1 cellular context compared by ENCODE assay signal in genomic region chr1:28668956-28669719, GRCh38.
TF ChIP-seq lines count a peak whose summit lies in the region.

No MANE protein-coding gene starts in this region.

TF ChIP-seq in K562, 482 proteins besides CTCF, POLR2A, EP300 and RAD21 (continued from another document and continues in another):
- no peak for TF ChIP-seq ZNF133 (CRISPR knock-in tag; IDR thresholded peaks at IDR 0.05)
- TF ChIP-seq ZNF316 (IDR thresholded peaks at IDR 0.05), result no peak
- TF ChIP-seq USF2 (CRISPR knock-in tag; IDR thresholded peaks at IDR 0.05), result no peak
- TF ChIP-seq E2F4 (CRISPR knock-in tag; IDR thresholded peaks at IDR 0.05; ENCODE audit: low read depth), result no peak
- no peak for TF ChIP-seq GTF2E2 (tag; IDR thresholded peaks at IDR 0.05)
- TF ChIP-seq ZNF766 (CRISPR knock-in tag; conservative IDR thresholded peaks at IDR 0.05), result no peak
- TF ChIP-seq IFI16 (CRISPR knock-in tag; IDR thresholded peaks at IDR 0.05), result no peak
- 0 out of 2 replicates have a peak, but pooled peaks have one; percentile 50 for TF ChIP-seq REST (CRISPR knock-in tag; IDR thresholded peaks at IDR 0.05; ENCODE audit: low read depth)
- TF ChIP-seq FOS (IDR thresholded peaks at IDR 0.05; ENCODE audit: extremely low read depth, insufficient read length), result no peak
- TF ChIP-seq ZBED1 (IDR thresholded peaks at IDR 0.05), result no peak
- no peak for TF ChIP-seq ADNP (tag; IDR thresholded peaks at IDR 0.05)
- no peak for TF ChIP-seq HLTF (IDR thresholded peaks at IDR 0.05)
- TF ChIP-seq ZNF780A (CRISPR knock-in tag; IDR thresholded peaks at IDR 0.05), result no peak
- TF ChIP-seq PHB (CRISPR knock-in tag; IDR thresholded peaks at IDR 0.05), result no peak
- TF ChIP-seq PPARD (CRISPR knock-in tag; IDR thresholded peaks at IDR 0.05), result no peak
- no peak for TF ChIP-seq STAT5A (IDR thresholded peaks at IDR 0.05; ENCODE audit: borderline replicate concordance, low read length)
- peak; percentile 3; the same call in 1 of the 2 replicates for TF ChIP-seq KLF6 (CRISPR knock-in tag; IDR thresholded peaks at IDR 0.05; ENCODE audit: borderline replicate concordance)
- TF ChIP-seq ZFP1 (CRISPR knock-in tag; IDR thresholded peaks at IDR 0.05), result no peak
- no peak for TF ChIP-seq ARID2 (IDR thresholded peaks at IDR 0.05)
- no peak for TF ChIP-seq NR0B1 (IDR thresholded peaks at IDR 0.05; ENCODE audit: partially characterized antibody)
- no peak for TF ChIP-seq E4F1 (CRISPR knock-in tag; IDR thresholded peaks at IDR 0.05; ENCODE audit: borderline replicate concordance)
- no peak for TF ChIP-seq KAT8 (IDR thresholded peaks at IDR 0.05; ENCODE audit: low read depth)
- TF ChIP-seq ZNF280A (IDR thresholded peaks at IDR 0.05; ENCODE audit: low read depth, partially characterized antibody), result no peak
- TF ChIP-seq SMARCE1 (IDR thresholded peaks at IDR 0.05), result 0 out of 2 replicates have a peak, but pooled peaks have one; percentile 34
- TF ChIP-seq HMG20A (CRISPR knock-in tag; conservative IDR thresholded peaks at IDR 0.05), result no peak
- TF ChIP-seq PTRF (tag; IDR thresholded peaks at IDR 0.05), result no peak
- no peak for TF ChIP-seq ZNF699 (CRISPR knock-in tag; IDR thresholded peaks at IDR 0.05; ENCODE audit: insufficient replicate concordance)
- TF ChIP-seq ELK1 (CRISPR knock-in tag; IDR thresholded peaks at IDR 0.05), result no peak
- TF ChIP-seq SNRNP70 (optimal IDR thresholded peaks at IDR 0.05; ENCODE audit: low read depth, low read length), result no peak
- peak in 1 of 2 experiments; percentile 32; a peak in 2 of 4 replicates for TF ChIP-seq SIN3A (IDR thresholded peaks at IDR 0.05; ENCODE audit: borderline replicate concordance in 2 of 2, control insufficient read depth in 1 of 2, low read depth in 2 of 2, low read length in 2 of 2)
- no peak for TF ChIP-seq NR2C1 (IDR thresholded peaks at IDR 0.05)
- no peak for TF ChIP-seq NR2C1 (tag; IDR thresholded peaks at IDR 0.05)
- no peak for TF ChIP-seq ZNF41 (CRISPR knock-in tag; conservative IDR thresholded peaks at IDR 0.05)
- TF ChIP-seq SRF (CRISPR knock-in tag; IDR thresholded peaks at IDR 0.05), result no peak
- no peak for TF ChIP-seq POLR2B (IDR thresholded peaks at IDR 0.05; ENCODE audit: low read depth, partially characterized antibody)
- 0 out of 2 replicates have a peak, but pooled peaks have one; percentile 9 for TF ChIP-seq TRIM25 (IDR thresholded peaks at IDR 0.05; ENCODE audit: borderline replicate concordance)
- TF ChIP-seq ZNF232 (CRISPR knock-in tag; IDR thresholded peaks at IDR 0.05), result no peak
- TF ChIP-seq NFXL1 (CRISPR knock-in tag; IDR thresholded peaks at IDR 0.05), result no peak
- no peak for TF ChIP-seq PBX2 (CRISPR knock-in tag; IDR thresholded peaks at IDR 0.05; ENCODE audit: low read depth)
- no peak for TF ChIP-seq PBX2 (tag; conservative IDR thresholded peaks at IDR 0.05; ENCODE audit: low read depth)
- TF ChIP-seq XRCC3 (IDR thresholded peaks at IDR 0.05), result no peak
